8 cellular contexts compared by ENCODE assay signal in genomic region chr2:108652187-108652931, GRCh38.
DNase-seq lines count a peak whose midpoint lies in the region; ATAC-seq, FAIRE-seq and TF ChIP-seq lines count a peak whose summit lies in the region.
"Not testable (repeated sequence)": the region's sequence is repeated elsewhere in the genome, so short reads cannot be mapped to it uniquely, and the experiment has no call there.

No MANE protein-coding gene starts in this region.

- peak in 7 of 10 experiments; percentile 5 to 32 (median 11) for DNase-seq in CD4-positive, alpha-beta T cell
- peak; percentile 51 for DNase-seq in NK-92 treated with Interleukin-12 subunit alpha and Interleukin-12 subunit beta, amount 100 ng/mL, for 24 hours (lab: John Stamatoyannopoulos, UW)
- peak; percentile 42 to 43 for DNase-seq in activated CD4-positive, alpha-beta T cell treated with anti-CD3 and anti-CD28 coated beads for 4 hours
- DNase-seq in brain microvascular endothelial cell (peak; percentile 95), keratinocyte (ENCODE audit: low read depth, low spot score) (peak; percentile 19)
- peak; percentile 39 to 42 for DNase-seq in stimulated activated CD4-positive, alpha-beta T cell treated with anti-CD3 and anti-CD28 coated beads, Interleukin-2, amount 100 ng/mL, for 24 hours

- H3K4me3 ChIP-seq in brain microvascular endothelial cell (ENCODE audit: low read depth, low read length); keratinocyte (ENCODE audit: control insufficient read depth in 2 of 3, extremely low read depth in 1 of 3, insufficient read depth in 2 of 3, low read depth in 1 of 3, low read length in 3 of 3): not testable (repeated sequence)

- dilution Hi-C loops in keratinocyte (cut with MboI; ENCODE audit: extremely low pct_ligation_motif_present, low sequenced_read_pairs), result not testable (repeated sequence)

- peak; percentile 90 for ATAC-seq in CD4-positive, alpha-beta T cell (ENCODE audit: poor library complexity)
- ATAC-seq in GM19455 (IDR thresholded peaks at IDR 0.05; ENCODE audit: unreplicated experiment) (peak; percentile 98), HG03064 (IDR thresholded peaks at IDR 0.05; ENCODE audit: low read depth, unreplicated experiment) (peak; percentile 82)

- not testable (repeated sequence) for FAIRE-seq in keratinocyte (lab: Jason Lieb, UNC)

- H3K27me3 ChIP-seq in CD4-positive, alpha-beta T cell (ENCODE audit: control insufficient read depth, insufficient read depth, low read length); brain microvascular endothelial cell (replicated peaks); keratinocyte (ENCODE audit: control insufficient read depth, extremely low read depth, insufficient read depth, low read length): not testable (repeated sequence)

- H3K36me3 ChIP-seq in brain microvascular endothelial cell (replicated peaks); keratinocyte (ENCODE audit: control insufficient read depth in 2 of 2, extremely low read depth in 1 of 2, insufficient read depth in 2 of 2, low read length in 2 of 2): not testable (repeated sequence)

- not testable (repeated sequence) for H3K36me3 Mint-ChIP-seq in CD4-positive, alpha-beta T cell (ENCODE audit: low read depth)

- not testable (repeated sequence) for TF ChIP-seq CTCF in CD4-positive, alpha-beta T cell (IDR thresholded peaks at IDR 0.05); brain microvascular endothelial cell (IDR thresholded peaks at IDR 0.05; ENCODE audit: low read depth, low read length, missing control alignments); keratinocyte (optimal IDR thresholded peaks at IDR 0.05 in 1 of 3, IDR thresholded peaks at IDR 0.05 in 1 of 3, conservative IDR thresholded peaks at IDR 0.05 in 1 of 3; ENCODE audit: extremely low read depth in 1 of 3, insufficient read depth in 2 of 3, low read length in 3 of 3)

- POLR2A ChIA-PET in CD4-positive, alpha-beta T cell (lab: Charles Lee), result not testable (repeated sequence)

- in situ Hi-C loops in brain microvascular endothelial cell (cut with HindIII; ENCODE audit: low pct_ligation_motif_present, low sequenced_read_pairs), result not testable (repeated sequence)

- H4K20me1 ChIP-seq in keratinocyte (ENCODE audit: control insufficient read depth, extremely low read depth, insufficient read depth, low read length), result not testable (repeated sequence)

- not testable (repeated sequence) for H3K27me3 Mint-ChIP-seq in CD4-positive, alpha-beta T cell

- H3K9me3 Mint-ChIP-seq in CD4-positive, alpha-beta T cell, result not testable (repeated sequence)

- H3K4me1 ChIP-seq in keratinocyte (ENCODE audit: control insufficient read depth, extremely low read depth, insufficient read depth, low read length), result not testable (repeated sequence)

- peak overlapping the region; percentile 80 for H3K27ac Mint-ChIP-seq in CD4-positive, alpha-beta T cell

- not testable (repeated sequence) for H3K9ac ChIP-seq in keratinocyte (ENCODE audit: control insufficient read depth, extremely low read depth, insufficient read depth, low read length)

- not testable (repeated sequence) for H2AFZ ChIP-seq in keratinocyte (ENCODE audit: control insufficient read depth, low read length)

- peaks cover 54% of the 10 kb centered on the region for H3K4me1 Mint-ChIP-seq in CD4-positive, alpha-beta T cell (ENCODE audit: low read depth)

- H3K27ac ChIP-seq in CD4-positive, alpha-beta T cell (ENCODE audit: low read depth, low read length), result not testable (repeated sequence)
- H3K27ac ChIP-seq in brain microvascular endothelial cell (peak overlapping the region; percentile 79), keratinocyte (ENCODE audit: control insufficient read depth, insufficient read depth, low read length) (peak overlapping the region; percentile 63)

- H3K9me3 ChIP-seq in CD4-positive, alpha-beta T cell (ENCODE audit: control insufficient read depth, low read length); keratinocyte (ENCODE audit: control insufficient read depth, low read depth, low read length): not testable (repeated sequence)

- not testable (repeated sequence) for H3K79me2 ChIP-seq in keratinocyte (ENCODE audit: control insufficient read depth, insufficient read depth, low read length)

- H3K4me3 Mint-ChIP-seq in CD4-positive, alpha-beta T cell, result peak overlapping the region; percentile 60

- intact Hi-C loops in CD4-positive, alpha-beta T cell (cut with DNase I, micrococcal nuclease), result not testable (repeated sequence)

- not testable (repeated sequence) for H3K9me1 ChIP-seq in keratinocyte (ENCODE audit: control insufficient read depth, extremely low read depth, insufficient read depth, low read length)

- CTCF ChIA-PET in CD4-positive, alpha-beta T cell (lab: Charles Lee), result not testable (repeated sequence)

- H3K4me2 ChIP-seq in keratinocyte (ENCODE audit: control insufficient read depth, extremely low read depth, insufficient read depth, low read depth, low read length), result not testable (repeated sequence)

Comparison
In these comparisons a context has a peak if more than half of its experiments do, and no peak if none do; other contexts are left out.
1. DNase-seq: peak in every context shown above with its lines; median percentile 95 in brain microvascular endothelial cell; 51 in NK-92 treated with Interleukin-12 subunit alpha and Interleukin-12 subunit beta, amount 100 ng/mL, for 24 hours; 42 in activated CD4-positive, alpha-beta T cell treated with anti-CD3 and anti-CD28 coated beads for 4 hours; 40 in stimulated activated CD4-positive, alpha-beta T cell treated with anti-CD3 and anti-CD28 coated beads, Interleukin-2, amount 100 ng/mL, for 24 hours; 19 in keratinocyte; 11 in CD4-positive, alpha-beta T cell.